Comparison of ENCODE assay signal across 8 cellular contexts in genomic region chr22:29553391-29554224, GRCh38. TPM values are rescaled to one million over a fixed set of nuclear protein-coding genes. Genes with fewer than 3 reads are reported as not detected.
DNase-seq lines count a peak whose midpoint lies in the region; ATAC-seq, FAIRE-seq and TF ChIP-seq lines count a peak whose summit lies in the region.

Gene THOC5, minus strand, starts transcription at chr22:29553757. Its CDS starts 4,610 bp downstream, at chr22:29549147.

- FAIRE-seq in H54 (lab: Jason Lieb, UNC) = peak; percentile 80

- peak within 1 kb of the TSS; percentile 90 for H3K27ac Mint-ChIP-seq in activated T-helper 2 cell treated with anti-CD3 and anti-CD28 coated beads, Interferon-gamma antibody, Interleukin-2, Interleukin-4, amounts not matched to agents 10 μg/mL and 5 μg/mL and 100 μg/mL, durations not matched to agents 14 hours and 24 hours and 36 hours
- peak within 1 kb of the TSS; percentile 87 to 96 for H3K27ac Mint-ChIP-seq in natural killer cell

- H3K9me3 ChIP-seq in ES-I3 (ENCODE audit: control insufficient read depth, insufficient read depth, low read length) (no peaks in the 10 kb centered on the region), RWPE2 (ENCODE audit: severe bottlenecking) (no peaks in the 10 kb centered on the region)

- H3K4me3 ChIP-seq in RWPE2 (ENCODE audit: severe bottlenecking) (peak within 1 kb of the TSS; percentile 75), fibroblast of mammary gland (ENCODE audit: control insufficient read depth, low read depth, low read length) (peak within 1 kb of the TSS; percentile 79)

- no peaks in the 10 kb centered on the region for H3K27me3 Mint-ChIP-seq in activated T-helper 2 cell treated with anti-CD3 and anti-CD28 coated beads, Interferon-gamma antibody, Interleukin-2, Interleukin-4, amounts not matched to agents 10 μg/mL and 5 μg/mL and 100 μg/mL, durations not matched to agents 14 hours and 24 hours and 36 hours (ENCODE audit: low read depth)
- no peaks in the 10 kb centered on the region for H3K27me3 Mint-ChIP-seq in natural killer cell (ENCODE audit: low read depth in 2 of 2)

- peak within 1 kb of the TSS; percentile 50 for H3K27ac ChIP-seq in RWPE2 (ENCODE audit: poor library complexity, severe bottlenecking)

- H3K4me1 ChIP-seq in ES-I3 (ENCODE audit: insufficient read depth, low read length) = no peaks in the 10 kb centered on the region
- H3K4me1 ChIP-seq in RWPE2 (ENCODE audit: insufficient read depth, poor library complexity, severe bottlenecking) = no peaks in the 10 kb centered on the region

- H3K36me3 Mint-ChIP-seq in activated T-helper 2 cell treated with anti-CD3 and anti-CD28 coated beads, Interferon-gamma antibody, Interleukin-2, Interleukin-4, amounts not matched to agents 10 μg/mL and 5 μg/mL and 100 μg/mL, durations not matched to agents 14 hours and 24 hours and 36 hours (ENCODE audit: low read depth) = peaks cover 29% of the 10 kb centered on the region
- peaks cover 12% of the 10 kb centered on the region for H3K36me3 Mint-ChIP-seq in natural killer cell

- no peaks in the 10 kb centered on the region for H3K9me3 Mint-ChIP-seq in activated T-helper 2 cell treated with anti-CD3 and anti-CD28 coated beads, Interferon-gamma antibody, Interleukin-2, Interleukin-4, amounts not matched to agents 10 μg/mL and 5 μg/mL and 100 μg/mL, durations not matched to agents 14 hours and 24 hours and 36 hours
- H3K9me3 Mint-ChIP-seq in natural killer cell = no peaks in the 10 kb centered on the region

- TF ChIP-seq POLR2A in H54 (IDR thresholded peaks at IDR 0.05; ENCODE audit: low read depth, low read length) = peak; percentile 48

- H3K36me3 ChIP-seq in ES-I3 (ENCODE audit: insufficient read depth, low read length) (peaks cover 15% of the 10 kb centered on the region), RWPE2 (ENCODE audit: low read depth) (peaks cover 47% of the 10 kb centered on the region)

- H3K9ac ChIP-seq in ES-I3 (ENCODE audit: low read depth, low read length) = peak within 1 kb of the TSS; percentile 95

- TF ChIP-seq CTCF in RWPE2 (IDR thresholded peaks at IDR 0.05; ENCODE audit: poor library complexity, severe bottlenecking) = peak; percentile 87
- TF ChIP-seq CTCF in fibroblast of mammary gland (conservative IDR thresholded peaks at IDR 0.05; ENCODE audit: control insufficient read depth, insufficient read depth, low read depth, low read length) = peak; percentile 71
- peak; percentile 28 for TF ChIP-seq CTCF in natural killer cell (IDR thresholded peaks at IDR 0.05)

- peak; percentile 90 for DNase-seq in H54 (ENCODE audit: insufficient read length, low spot score)
- peak; percentile 97 for DNase-seq in LoVo (ENCODE audit: low spot score)
- DNase-seq in RWPE2 (ENCODE audit: low spot score) = peak; percentile 92
- DNase-seq in activated T-helper 2 cell treated with anti-CD3 and anti-CD28 coated beads, Interferon-gamma antibody, Interleukin-2, Interleukin-4, amounts not matched to agents 10 μg/mL and 5 μg/mL and 100 μg/mL, durations not matched to agents 14 hours and 24 hours and 36 hours (ENCODE audit: low spot score) = peak; percentile 88
- DNase-seq in fibroblast of mammary gland (ENCODE audit: low read depth) = peak; percentile 95
- DNase-seq in natural killer cell = peak; percentile 84
- peak; percentile 89 for DNase-seq in stimulated activated naive CD4-positive, alpha-beta T cell treated with Interleukin-2 at 50 U/mL for 16 hours (lab: John Stamatoyannopoulos, UW)

- ATAC-seq in RWPE2 (ENCODE audit: low read depth) = peak; percentile 97
- ATAC-seq in natural killer cell = peak; percentile 95 to 97 (median 95)

- intact Hi-C loops in activated T-helper 2 cell treated with anti-CD3 and anti-CD28 coated beads, Interferon-gamma antibody, Interleukin-2, Interleukin-4, amounts not matched to agents 10 μg/mL and 5 μg/mL and 100 μg/mL, durations not matched to agents 14 hours and 24 hours and 36 hours (cut with micrococcal nuclease) = loop anchor here (2.0 kb wide), 1 partner anchor 49 kb away; the partner anchor contains the start of gene NF2
- intact Hi-C loops in natural killer cell (cut with micrococcal nuclease) = loop anchor here (1.0 kb wide), 1 partner anchor 50 kb away; the partner anchor contains the start of gene NF2

- no peaks in the 10 kb centered on the region for H3K27me3 ChIP-seq in RWPE2 (ENCODE audit: insufficient read depth, poor library complexity, severe bottlenecking)

- peak within 1 kb of the TSS; percentile 92 for H3K4me3 Mint-ChIP-seq in activated T-helper 2 cell treated with anti-CD3 and anti-CD28 coated beads, Interferon-gamma antibody, Interleukin-2, Interleukin-4, amounts not matched to agents 10 μg/mL and 5 μg/mL and 100 μg/mL, durations not matched to agents 14 hours and 24 hours and 36 hours (ENCODE audit: low read depth)
- peak within 1 kb of the TSS; percentile 90 for H3K4me3 Mint-ChIP-seq in natural killer cell

- H3K4me1 Mint-ChIP-seq in activated T-helper 2 cell treated with anti-CD3 and anti-CD28 coated beads, Interferon-gamma antibody, Interleukin-2, Interleukin-4, amounts not matched to agents 10 μg/mL and 5 μg/mL and 100 μg/mL, durations not matched to agents 14 hours and 24 hours and 36 hours (ENCODE audit: low read depth) = peaks cover 11% of the 10 kb centered on the region
- peaks cover 14 to 23% of the 10 kb centered on the region in 2 donors for H3K4me1 Mint-ChIP-seq in natural killer cell

RNA-seq across cellular contexts. Expression of gene THOC5, which starts in this region (rescaled TPM):
- 50.5 and 52.7 TPM in 2 replicates for total RNA-seq in activated T-helper 2 cell treated with anti-CD3 and anti-CD28 coated beads, Interferon-gamma antibody, Interleukin-2, Interleukin-4, amounts not matched to agents 10 μg/mL and 5 μg/mL and 100 μg/mL, durations not matched to agents 14 hours and 24 hours and 36 hours
- total RNA-seq in natural killer cell = 10 to 100 TPM; 42.4 to 62.5 (median 52.6) TPM

Comparison
In these comparisons a context has a peak if more than half of its experiments do, and no peak if none do; other contexts are left out.
1. Peak in every context shown above with its lines: DNase-seq, ATAC-seq, H3K4me3 ChIP-seq and H3K27ac ChIP-seq.
2. CTCF ChIP-seq: peak in every context shown above with its lines; median percentile 87 in RWPE2; 71 in fibroblast of mammary gland; 28 in natural killer cell.